Comparison of ENCODE assay signal across 16 cellular contexts in the genomic region with DNA sequence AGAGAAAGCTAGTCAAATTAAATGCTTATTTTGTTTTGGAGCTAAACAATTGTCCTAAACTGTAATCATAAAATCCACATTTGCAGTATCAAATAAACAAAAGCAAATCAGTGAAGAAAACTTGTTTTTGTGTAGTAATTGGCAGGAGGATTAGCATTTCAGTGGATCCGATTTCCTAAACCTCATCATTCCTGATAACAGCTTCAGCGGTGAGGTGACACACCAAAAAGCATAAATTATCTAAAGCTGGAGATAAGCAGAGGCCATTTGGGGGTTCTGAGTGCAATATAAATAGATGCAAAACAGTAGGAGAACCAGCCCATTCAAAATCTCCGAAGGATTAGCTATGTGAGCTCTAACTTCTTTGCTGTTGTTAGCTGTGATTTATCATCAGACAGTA.
DNase-seq lines count a peak whose midpoint lies in the region; ATAC-seq, FAIRE-seq and TF ChIP-seq lines count a peak whose summit lies in the region.
"Had no signal": no experiment of that assay in that cellular context is flagged by ENCODE, and none has a peak within 500 bp of the region (broad histone marks: within the 10 kb centered on the region; RNA-seq: fewer than 3 reads in every experiment).

No MANE protein-coding gene starts in this region.

- H3K36me3 Mint-ChIP-seq in GM23338 (ENCODE audit: low read depth) = no peaks in the 10 kb centered on the region
- H3K36me3 Mint-ChIP-seq: CD8-positive, alpha-beta memory T cell; T-cell had no signal

- H2AFZ ChIP-seq in GM23338 = peak overlapping the region; percentile 40; the same call in 1 of the 2 replicates

- H3K4me1 Mint-ChIP-seq in GM23338 = peaks cover 3% of the 10 kb centered on the region; the same call in 1 of the 3 replicates
- H3K4me1 Mint-ChIP-seq: CD8-positive, alpha-beta memory T cell; T-cell had no signal

- no peaks in the 10 kb centered on the region for H3K9me3 Mint-ChIP-seq in GM23338

- no peaks in the 10 kb centered on the region for H3K79me2 ChIP-seq in GM23338 (replicated peaks; ENCODE audit: insufficient read depth)

- DNase-seq in GM23338 (ENCODE audit: low spot score) = no peak
- peak; percentile 27 for DNase-seq in NCI-H1436 (lab: John Stamatoyannopoulos, UW)
- DNase-seq in NCI-H82 treated with DMSO at 0.1 percent for 48 hours (lab: John Stamatoyannopoulos, UW; ENCODE audit: unreplicated experiment) = peak; percentile 89
- peak; percentile 35 for DNase-seq in left kidney (ENCODE audit: low read depth, low spot score)
- no peak for DNase-seq in urothelium cell line (ENCODE audit: low spot score)
- no peak for DNase-seq in GOT3 (lab: John Stamatoyannopoulos, UW)
- DNase-seq in LoVo (ENCODE audit: low spot score) = no peak
- DNase-seq: CD8-positive, alpha-beta memory T cell; DMS 273 treated with DMSO at 0.1 percent for 48 hours; MG63; NCI-H2107; T-cell had no signal

- H3K27ac ChIP-seq in GM23338 (ENCODE audit: low read depth) = no peak overlapping the region
- H3K27ac ChIP-seq: KMS-11, SK-N-MC had no signal

- H3K27me3 ChIP-seq in GM23338 (ENCODE audit: insufficient read depth) = no peaks in the 10 kb centered on the region
- H3K27me3 ChIP-seq: MG63 had no signal

- TF ChIP-seq CTCF in GM23338 (conservative IDR thresholded peaks at IDR 0.05; ENCODE audit: low read depth in 2 of 2) = no peak

- no peak overlapping the region for H3K4me2 ChIP-seq in GM23338
- H3K4me2 ChIP-seq: KMS-11 had no signal

- H3K9me2 ChIP-seq in GM23338 (ENCODE audit: insufficient read depth) = no peaks in the 10 kb centered on the region

- H4K20me1 ChIP-seq in GM23338 (replicated peaks; ENCODE audit: insufficient read depth) = no peaks in the 10 kb centered on the region

- H3K4me1 ChIP-seq in GM23338 (ENCODE audit: insufficient read depth) = peaks cover under 1% of the 10 kb centered on the region; the same call in 1 of the 2 replicates

- no peaks in the 10 kb centered on the region for H3K36me3 ChIP-seq in GM23338 (ENCODE audit: insufficient read depth)
- H3K36me3 ChIP-seq: MG63 had no signal

- H3K27me3 Mint-ChIP-seq in GM23338 (ENCODE audit: insufficient read depth, low read depth, poor library complexity) = peaks cover 2% of the 10 kb centered on the region
- H3K27me3 Mint-ChIP-seq: CD8-positive, alpha-beta memory T cell; T-cell had no signal

- H3K4me3 ChIP-seq in GM23338 = no peak overlapping the region
- H3K4me3 ChIP-seq: MG63, SK-N-MC had no signal

- no peak overlapping the region for H3K4me3 Mint-ChIP-seq in GM23338
- H3K4me3 Mint-ChIP-seq: CD8-positive, alpha-beta memory T cell; T-cell had no signal

- FAIRE-seq in urothelium cell line (lab: Jason Lieb, UNC) = no peak
- FAIRE-seq: H54, HepG2 had no signal

- no peak overlapping the region for H3K27ac Mint-ChIP-seq in GM23338
- H3K27ac Mint-ChIP-seq: CD8-positive, alpha-beta memory T cell; T-cell had no signal

- no peak for ATAC-seq in GM23338
- ATAC-seq: HepG2, T-cell had no signal

- H3F3A ChIP-seq in GM23338 (replicated peaks; ENCODE audit: low read depth) = no peaks in the 10 kb centered on the region

TF ChIP-seq in GM23338, 12 proteins besides CTCF, POLR2A, EP300 and RAD21 (continues in another document):
- no peak for TF ChIP-seq REST (IDR thresholded peaks at IDR 0.05; ENCODE audit: unreplicated experiment)
- no peak for TF ChIP-seq STAT1 (IDR thresholded peaks at IDR 0.05; ENCODE audit: unreplicated experiment)
- TF ChIP-seq JUNB (IDR thresholded peaks at IDR 0.05; ENCODE audit: unreplicated experiment) = no peak
- TF ChIP-seq, protein P1, sequence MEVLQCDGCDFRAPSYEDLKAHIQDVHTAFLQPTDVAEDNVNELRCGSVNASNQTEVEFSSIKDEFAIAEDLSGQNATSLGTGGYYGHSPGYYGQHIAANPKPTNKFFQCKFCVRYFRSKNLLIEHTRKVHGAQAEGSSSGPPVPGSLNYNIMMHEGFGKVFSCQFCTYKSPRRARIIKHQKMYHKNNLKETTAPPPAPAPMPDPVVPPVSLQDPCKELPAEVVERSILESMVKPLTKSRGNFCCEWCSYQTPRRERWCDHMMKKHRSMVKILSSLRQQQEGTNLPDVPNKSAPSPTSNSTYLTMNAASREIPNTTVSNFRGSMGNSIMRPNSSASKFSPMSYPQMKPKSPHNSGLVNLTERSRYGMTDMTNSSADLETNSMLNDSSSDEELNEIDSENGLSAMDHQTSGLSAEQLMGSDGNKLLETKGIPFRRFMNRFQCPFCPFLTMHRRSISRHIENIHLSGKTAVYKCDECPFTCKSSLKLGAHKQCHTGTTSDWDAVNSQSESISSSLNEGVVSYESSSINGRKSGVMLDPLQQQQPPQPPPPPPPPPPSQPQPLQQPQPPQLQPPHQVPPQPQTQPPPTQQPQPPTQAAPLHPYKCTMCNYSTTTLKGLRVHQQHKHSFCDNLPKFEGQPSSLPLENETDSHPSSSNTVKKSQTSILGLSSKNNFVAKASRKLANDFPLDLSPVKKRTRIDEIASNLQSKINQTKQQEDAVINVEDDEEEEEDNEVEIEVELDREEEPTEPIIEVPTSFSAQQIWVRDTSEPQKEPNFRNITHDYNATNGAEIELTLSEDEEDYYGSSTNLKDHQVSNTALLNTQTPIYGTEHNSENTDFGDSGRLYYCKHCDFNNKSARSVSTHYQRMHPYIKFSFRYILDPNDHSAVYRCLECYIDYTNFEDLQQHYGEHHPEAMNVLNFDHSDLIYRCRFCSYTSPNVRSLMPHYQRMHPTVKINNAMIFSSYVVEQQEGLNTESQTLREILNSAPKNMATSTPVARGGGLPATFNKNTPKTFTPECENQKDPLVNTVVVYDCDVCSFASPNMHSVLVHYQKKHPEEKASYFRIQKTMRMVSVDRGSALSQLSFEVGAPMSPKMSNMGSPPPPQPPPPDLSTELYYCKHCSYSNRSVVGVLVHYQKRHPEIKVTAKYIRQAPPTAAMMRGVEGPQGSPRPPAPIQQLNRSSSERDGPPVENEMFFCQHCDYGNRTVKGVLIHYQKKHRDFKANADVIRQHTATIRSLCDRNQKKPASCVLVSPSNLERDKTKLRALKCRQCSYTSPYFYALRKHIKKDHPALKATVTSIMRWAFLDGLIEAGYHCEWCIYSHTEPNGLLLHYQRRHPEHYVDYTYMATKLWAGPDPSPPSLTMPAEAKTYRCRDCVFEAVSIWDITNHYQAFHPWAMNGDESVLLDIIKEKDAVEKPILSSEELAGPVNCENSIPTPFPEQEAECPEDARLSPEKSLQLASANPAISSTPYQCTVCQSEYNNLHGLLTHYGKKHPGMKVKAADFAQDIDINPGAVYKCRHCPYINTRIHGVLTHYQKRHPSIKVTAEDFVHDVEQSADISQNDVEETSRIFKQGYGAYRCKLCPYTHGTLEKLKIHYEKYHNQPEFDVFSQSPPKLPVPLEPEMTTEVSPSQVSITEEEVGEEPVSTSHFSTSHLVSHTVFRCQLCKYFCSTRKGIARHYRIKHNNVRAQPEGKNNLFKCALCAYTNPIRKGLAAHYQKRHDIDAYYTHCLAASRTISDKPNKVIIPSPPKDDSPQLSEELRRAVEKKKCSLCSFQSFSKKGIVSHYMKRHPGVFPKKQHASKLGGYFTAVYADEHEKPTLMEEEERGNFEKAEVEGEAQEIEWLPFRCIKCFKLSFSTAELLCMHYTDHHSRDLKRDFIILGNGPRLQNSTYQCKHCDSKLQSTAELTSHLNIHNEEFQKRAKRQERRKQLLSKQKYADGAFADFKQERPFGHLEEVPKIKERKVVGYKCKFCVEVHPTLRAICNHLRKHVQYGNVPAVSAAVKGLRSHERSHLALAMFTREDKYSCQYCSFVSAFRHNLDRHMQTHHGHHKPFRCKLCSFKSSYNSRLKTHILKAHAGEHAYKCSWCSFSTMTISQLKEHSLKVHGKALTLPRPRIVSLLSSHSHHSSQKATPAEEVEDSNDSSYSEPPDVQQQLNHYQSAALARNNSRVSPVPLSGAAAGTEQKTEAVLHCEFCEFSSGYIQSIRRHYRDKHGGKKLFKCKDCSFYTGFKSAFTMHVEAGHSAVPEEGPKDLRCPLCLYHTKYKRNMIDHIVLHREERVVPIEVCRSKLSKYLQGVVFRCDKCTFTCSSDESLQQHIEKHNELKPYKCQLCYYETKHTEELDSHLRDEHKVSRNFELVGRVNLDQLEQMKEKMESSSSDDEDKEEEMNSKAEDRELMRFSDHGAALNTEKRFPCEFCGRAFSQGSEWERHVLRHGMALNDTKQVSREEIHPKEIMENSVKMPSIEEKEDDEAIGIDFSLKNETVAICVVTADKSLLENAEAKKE (CRISPR knock-in tag; IDR thresholded peaks at IDR 0.05) = no peak
- TF ChIP-seq EZH2 (IDR thresholded peaks at IDR 0.05; ENCODE audit: low read depth, unreplicated experiment) = no peak
- no peak for TF ChIP-seq POLR2AphosphoS5 (IDR thresholded peaks at IDR 0.05; ENCODE audit: low read depth)
- no peak for TF ChIP-seq CREB1 (CRISPR knock-in tag; IDR thresholded peaks at IDR 0.05; ENCODE audit: low read depth)
- TF ChIP-seq ZNF331 (CRISPR knock-in tag; IDR thresholded peaks at IDR 0.05; ENCODE audit: low read depth) = no peak
- no peak for TF ChIP-seq EZH2phosphoT487 (IDR thresholded peaks at IDR 0.05; ENCODE audit: unreplicated experiment)

Comparison
In these comparisons a context has a peak if more than half of its experiments do, and no peak if none do; other contexts are left out.
1. DNase-seq: peak in NCI-H1436 (single experiment), NCI-H82 treated with DMSO at 0.1 percent for 48 hours (single experiment) and left kidney (single experiment); none in GM23338 (single experiment), urothelium cell line (single experiment), GOT3 (single experiment) and LoVo (single experiment).